In genomic region chr1:41005876-41006275, GRCh38 we compare ENCODE assay signal across 26 cellular contexts. TPM values are rescaled to one million over a fixed set of nuclear protein-coding genes. Genes with fewer than 3 reads are reported as not detected.
"Had no signal": no experiment of that assay in that cellular context is flagged by ENCODE, and none has a peak within 500 bp of the region (broad histone marks: within the 10 kb centered on the region; RNA-seq: fewer than 3 reads in every experiment).

No MANE protein-coding gene starts in this region.

- H3K27ac Mint-ChIP-seq: activated CD4-positive, alpha-beta memory T cell treated with anti-CD3 and anti-CD28 coated beads, Interleukin-2, amount 10 ng/mL, durations not matched to agents 7 days and 5 days; activated naive CD4-positive, alpha-beta T cell treated with anti-CD3 and anti-CD28 coated beads, Interleukin-2, amount 10 ng/mL, durations not matched to agents 7 days and 5 days; activated T-cell treated with anti-CD3 and anti-CD28 coated beads, Interleukin-2, amount 50 U/mL, for 24 hours; natural killer cell treated with Interleukin-12 subunit alpha and Interleukin-12 subunit beta and Interleukin-15 and Interleukin-18, amount 100 ng/mL, for 72 hours; progenitor cell of endocrine pancreas; stimulated activated effector memory CD8-positive, alpha-beta T cell treated with anti-CD3 and anti-CD28 coated beads, Interleukin-12 subunit alpha, Interleukin-12 subunit beta, amount 100 ng/mL, for 72 hours; stimulated activated naive CD8-positive, alpha-beta T cell treated with anti-CD3 and anti-CD28 coated beads, Interleukin-15, Interleukin-2, amounts not matched to agents 100 ng/mL and 50 ng/mL, for 24 hours; type B pancreatic cell; WTC11 had no signal

- H3K4me3 Mint-ChIP-seq: activated CD4-positive, alpha-beta memory T cell treated with anti-CD3 and anti-CD28 coated beads, Interleukin-2, amount 10 ng/mL, durations not matched to agents 7 days and 5 days; activated CD4-positive, alpha-beta T cell treated with anti-CD3 and anti-CD28 coated beads, Interleukin-2, amount 10 ng/mL, durations not matched to agents 7 days and 5 days; activated naive CD4-positive, alpha-beta T cell treated with anti-CD3 and anti-CD28 coated beads, Interleukin-2, amount 10 ng/mL, durations not matched to agents 7 days and 5 days; activated T-cell treated with anti-CD3 and anti-CD28 coated beads, Interleukin-2, amount 50 U/mL, for 24 hours; natural killer cell treated with Interleukin-12 subunit alpha and Interleukin-12 subunit beta and Interleukin-15 and Interleukin-18, amount 100 ng/mL, for 72 hours; stimulated activated effector memory CD8-positive, alpha-beta T cell treated with anti-CD3 and anti-CD28 coated beads, Interleukin-12 subunit alpha, Interleukin-12 subunit beta, amount 100 ng/mL, for 72 hours; stimulated activated naive CD8-positive, alpha-beta T cell treated with anti-CD3 and anti-CD28 coated beads, Interleukin-15, Interleukin-2, amounts not matched to agents 100 ng/mL and 50 ng/mL, for 24 hours; type B pancreatic cell; WTC11 had no signal

- H3K4me3 ChIP-seq: left lung, lung, mucosa of descending colon, thoracic aorta, uterus had no signal

- FAIRE-seq: colon, frontal cortex, small intestine had no signal

- H3K4me1 ChIP-seq: uterus had no signal

- H3K27ac ChIP-seq: left lung, thoracic aorta, uterus had no signal

- H3K4me1 Mint-ChIP-seq: WTC11 had no signal

- ATAC-seq: left lung; mucosa of descending colon; natural killer cell treated with Interleukin-12 subunit alpha and Interleukin-12 subunit beta and Interleukin-15 and Interleukin-18, amount 100 ng/mL, for 72 hours; sciatic nerve; stimulated activated effector memory CD8-positive, alpha-beta T cell treated with anti-CD3 and anti-CD28 coated beads, Interleukin-12 subunit alpha, Interleukin-12 subunit beta, amount 100 ng/mL, for 72 hours; WTC11 had no signal

- H3K27me3 ChIP-seq: left lung, uterus had no signal

- H3K27me3 Mint-ChIP-seq: activated CD4-positive, alpha-beta memory T cell treated with anti-CD3 and anti-CD28 coated beads, Interleukin-2, amount 10 ng/mL, durations not matched to agents 7 days and 5 days; activated CD4-positive, alpha-beta T cell treated with anti-CD3 and anti-CD28 coated beads, Interleukin-2, amount 10 ng/mL, durations not matched to agents 7 days and 5 days; activated naive CD4-positive, alpha-beta T cell treated with anti-CD3 and anti-CD28 coated beads, Interleukin-2, amount 10 ng/mL, durations not matched to agents 7 days and 5 days; activated T-cell treated with anti-CD3 and anti-CD28 coated beads, Interleukin-2, amount 50 U/mL, for 24 hours; natural killer cell treated with Interleukin-12 subunit alpha and Interleukin-12 subunit beta and Interleukin-15 and Interleukin-18, amount 100 ng/mL, for 72 hours; progenitor cell of endocrine pancreas; stimulated activated naive CD8-positive, alpha-beta T cell treated with anti-CD3 and anti-CD28 coated beads, Interleukin-15, Interleukin-2, amounts not matched to agents 100 ng/mL and 50 ng/mL, for 24 hours; type B pancreatic cell had no signal

- H3K9me3 ChIP-seq: left lung, mucosa of descending colon, thoracic aorta, uterus had no signal

- DNase-seq: activated CD4-positive, alpha-beta memory T cell treated with anti-CD3 and anti-CD28 coated beads, Interleukin-2, amount 10 ng/mL, durations not matched to agents 7 days and 5 days; activated CD4-positive, alpha-beta T cell treated with anti-CD3 and anti-CD28 coated beads for 1 hour; activated CD4-positive, alpha-beta T cell treated with anti-CD3 and anti-CD28 coated beads, Interleukin-2, amount 10 ng/mL, durations not matched to agents 7 days and 5 days; activated CD8-positive, alpha-beta memory T cell treated with anti-CD3 and anti-CD28 coated beads, Interleukin-2, amount 50 U/mL, for 48 hours; activated gamma-delta T cell; activated naive CD4-positive, alpha-beta T cell treated with anti-CD3 and anti-CD28 coated beads, Interleukin-2, amount 10 ng/mL, durations not matched to agents 7 days and 5 days; activated T-cell treated with anti-CD3 and anti-CD28 coated beads, Interleukin-2, amount 50 U/mL, for 24 hours; dermis blood vessel endothelial cell; effector CD4-positive, alpha-beta T cell; left lung; mucosa of descending colon; small intestine; stimulated activated CD4-positive, alpha-beta T cell treated with anti-CD3 and anti-CD28 coated beads, Interleukin-4, amount 100 ng/mL, for 24 hours; uterus had no signal

- H3K36me3 ChIP-seq: uterus had no signal

- H3K9me3 Mint-ChIP-seq: activated CD4-positive, alpha-beta memory T cell treated with anti-CD3 and anti-CD28 coated beads, Interleukin-2, amount 10 ng/mL, durations not matched to agents 7 days and 5 days; activated CD4-positive, alpha-beta T cell treated with anti-CD3 and anti-CD28 coated beads, Interleukin-2, amount 10 ng/mL, durations not matched to agents 7 days and 5 days; activated naive CD4-positive, alpha-beta T cell treated with anti-CD3 and anti-CD28 coated beads, Interleukin-2, amount 10 ng/mL, durations not matched to agents 7 days and 5 days; activated T-cell treated with anti-CD3 and anti-CD28 coated beads, Interleukin-2, amount 50 U/mL, for 24 hours; natural killer cell treated with Interleukin-12 subunit alpha and Interleukin-12 subunit beta and Interleukin-15 and Interleukin-18, amount 100 ng/mL, for 72 hours; stimulated activated effector memory CD8-positive, alpha-beta T cell treated with anti-CD3 and anti-CD28 coated beads, Interleukin-12 subunit alpha, Interleukin-12 subunit beta, amount 100 ng/mL, for 72 hours; stimulated activated naive CD8-positive, alpha-beta T cell treated with anti-CD3 and anti-CD28 coated beads, Interleukin-15, Interleukin-2, amounts not matched to agents 100 ng/mL and 50 ng/mL, for 24 hours; type B pancreatic cell; WTC11 had no signal

RNA-seq across cellular contexts. Expression of gene SLFNL1, which starts 15.6 kb away (rescaled TPM):
- total RNA-seq: epithelial cell of proximal tubule, WTC11 had no signal
